In the genomic region with DNA sequence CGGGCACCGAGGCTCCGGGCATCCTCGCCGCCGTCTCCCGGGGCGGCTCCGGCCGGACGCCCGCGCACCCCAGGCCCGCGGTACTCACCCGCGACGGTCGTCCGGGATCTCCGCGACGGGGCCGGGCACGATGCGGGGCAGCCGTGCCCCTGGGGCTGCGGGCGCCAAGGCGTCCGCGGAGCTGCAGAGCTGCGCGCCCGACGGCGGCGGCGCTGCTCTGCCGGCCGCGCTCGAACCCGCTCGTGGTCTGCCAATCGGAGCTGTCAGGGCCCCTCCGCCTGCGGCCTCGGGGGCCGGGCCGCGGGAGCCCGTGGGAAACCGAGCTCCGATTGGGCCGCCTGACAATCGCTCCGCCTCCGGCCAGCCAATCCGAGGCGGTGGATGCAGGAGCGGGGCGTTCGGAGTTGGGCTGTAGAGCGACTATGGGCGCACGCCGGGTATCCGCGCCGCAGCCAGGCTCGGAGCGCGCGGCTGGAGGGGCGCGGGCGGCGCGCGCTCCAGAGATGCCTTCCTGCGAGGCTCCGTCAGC, we compare ENCODE assay signal across 8 cellular contexts.
DNase-seq lines count a peak whose midpoint lies in the region; ATAC-seq and TF ChIP-seq lines count a peak whose summit lies in the region.

No MANE protein-coding gene starts in this region.

- H3K14ac ChIP-seq in IMR-90 (replicated peaks; ENCODE audit: low read depth, low read length): no peak overlapping the region

- intact Hi-C loops in IMR-90 (cut with micrococcal nuclease): no loop called here

- H3K4ac ChIP-seq in IMR-90 (ENCODE audit: low read depth, low read length): no peak overlapping the region

- H3K36me3 ChIP-seq in IMR-90 (ENCODE audit: control insufficient read depth, insufficient read depth, low read length): no peaks in the 10 kb centered on the region

- no peak for TF ChIP-seq CTCF in IMR-90 (conservative IDR thresholded peaks at IDR 0.05; ENCODE audit: low read depth, low read length)

- H2AK9ac ChIP-seq in IMR-90 (replicated peaks; ENCODE audit: low read depth, low read length, poor library complexity): peak overlapping the region; percentile 16

- no peaks in the 10 kb centered on the region for H3K9me1 ChIP-seq in IMR-90 (ENCODE audit: insufficient read depth, low read length)

- in situ Hi-C loops in IMR-90 (cut with MboI; ENCODE audit: low sequenced_read_pairs): no loop called here

- peak overlapping the region; percentile 46 for H3K4me3 ChIP-seq in IMR-90 (ENCODE audit: insufficient read depth, low read depth, low read length)

- BruUV-seq in IMR-90 (replicated peaks; lab: Mats Ljungman, UMichigan): no TSS peak

- no peak overlapping the region for H3K23ac ChIP-seq in IMR-90 (ENCODE audit: low read depth, low read length)

- H4K20me1 ChIP-seq in IMR-90 (ENCODE audit: insufficient read depth, low read length): no peaks in the 10 kb centered on the region

- H3K4me1 ChIP-seq in IMR-90 (ENCODE audit: control insufficient read depth, insufficient read depth, low read length): no peaks in the 10 kb centered on the region

- no peak overlapping the region for H4K8ac ChIP-seq in IMR-90 (ENCODE audit: low read depth in 2 of 2, low read length in 2 of 2)

- H3K56ac ChIP-seq in IMR-90 (ENCODE audit: extremely low read depth, insufficient read depth, low read length): no peak overlapping the region

- TF ChIP-seq POLR2A in IMR-90 (IDR thresholded peaks at IDR 0.05; ENCODE audit: low read depth, low read length): no peak

- peak; percentile 44 for ATAC-seq in GM21447 (IDR thresholded peaks at IDR 0.05; ENCODE audit: unreplicated experiment)
- peak; percentile 97 for ATAC-seq in IMR-90 (ENCODE audit: low read depth)

- H2BK20ac ChIP-seq in IMR-90 (ENCODE audit: low read depth, low read length): no peak overlapping the region

- H3K9ac ChIP-seq in IMR-90 (ENCODE audit: low read depth, low read length): no peak overlapping the region

- H3K18ac ChIP-seq in IMR-90 (ENCODE audit: low read depth, low read length): no peak overlapping the region

- no peaks in the 10 kb centered on the region for H3K79me1 ChIP-seq in IMR-90 (ENCODE audit: low read depth in 1 of 2, low read length in 2 of 2)

- no peak overlapping the region for H4K5ac ChIP-seq in IMR-90 (ENCODE audit: low read depth, low read length)

- H3K27me3 ChIP-seq in IMR-90 (ENCODE audit: control insufficient read depth, insufficient read depth, low read length): peaks cover 38% of the 10 kb centered on the region

- H3K27ac ChIP-seq in IMR-90 (ENCODE audit: insufficient read depth, low read length): no peak overlapping the region

- H2AFZ ChIP-seq in IMR-90 (replicated peaks; ENCODE audit: low read length, poor library complexity): peak overlapping the region; percentile 88

- no peak overlapping the region for H2AK5ac ChIP-seq in IMR-90 (ENCODE audit: low read depth, low read length)

- DNase-seq in D341Med (ENCODE audit: low spot score) (peak; percentile 97), IMR-90 (peak; percentile 76), RPMI8226 (peak; percentile 79), foreskin melanocyte (peak; percentile 91), nucleus accumbens (lab: John Stamatoyannopoulos, UW) (peak in 55 of 56 donors; percentile 55 to 97 (median 94)), superior temporal gyrus (ENCODE audit: extremely low spot score) (peak; percentile 96)
- DNase-seq in activated naive CD4-positive, alpha-beta T cell (lab: John Stamatoyannopoulos, UW): peak; percentile 78 to 92 (median 82)

- H3K9me3 ChIP-seq in IMR-90 (ENCODE audit: control insufficient read depth, insufficient read depth, low read length): peaks cover 3% of the 10 kb centered on the region; the same call in 1 of the 2 replicates

- H2BK120ac ChIP-seq in IMR-90 (ENCODE audit: low read depth, low read length): no peak overlapping the region

- CTCF ChIA-PET in IMR-90 (lab: Yijun Ruan, JAX): interaction anchor here (0.9 to 1.1 kb wide), 4 partner anchors 11 to 22 kb away, joined by 3 to 4 read pairs (median 4); no protein-coding TSS in a partner anchor

- H2BK5ac ChIP-seq in IMR-90 (ENCODE audit: low read depth, low read length, poor library complexity, severe bottlenecking): no peak overlapping the region

- peak overlapping the region; percentile 71; the same call in 1 of the 2 replicates for H3K4me2 ChIP-seq in IMR-90 (ENCODE audit: low read depth, low read length)

- 2% methylated on average over 58 of the region's 83 CpGs; no CpG with 5 or more reads in 1 of the 2 experiments for WGBS in IMR-90 (ENCODE audit: extremely low coverage in 2 of 2, insufficient read length in 1 of 2), 2 experiments

- dilution Hi-C loops in IMR-90 (cut with HindIII; ENCODE audit: low sequenced_read_pairs, unreplicated experiment): no loop called here

- POLR2A ChIA-PET in IMR-90 (lab: Charles Lee; ENCODE audit: unreplicated experiment): no interaction called here

- no peak overlapping the region for H4K91ac ChIP-seq in IMR-90 (ENCODE audit: insufficient read depth, low read depth, low read length)

- TF ChIP-seq RAD21 in IMR-90 (IDR thresholded peaks at IDR 0.05; ENCODE audit: low read length): no peak

- H2BK15ac ChIP-seq in IMR-90 (ENCODE audit: low read depth, low read length): no peak overlapping the region

TF ChIP-seq in IMR-90, 13 proteins besides CTCF, POLR2A, EP300 and RAD21:
- no peak for TF ChIP-seq MAFK (IDR thresholded peaks at IDR 0.05; ENCODE audit: low read depth, low read length)
- peak; percentile 55; the same call in 1 of the 2 replicates for TF ChIP-seq MXI1 (IDR thresholded peaks at IDR 0.05; ENCODE audit: borderline replicate concordance, low read depth, low read length)
